ENCODE assay signal across 8 cellular contexts in genomic region chr3:66253790-66254620, GRCh38. TPM values are rescaled to one million over a fixed set of nuclear protein-coding genes. Genes with fewer than 3 reads are reported as not detected.
DNase-seq lines count a peak whose midpoint lies in the region; ATAC-seq and TF ChIP-seq lines count a peak whose summit lies in the region.

No MANE protein-coding gene starts in this region.

- no peaks in the 10 kb centered on the region for H3K27me3 Mint-ChIP-seq in CD8-positive, alpha-beta T cell (ENCODE audit: low read depth)
- no peaks in the 10 kb centered on the region for H3K27me3 Mint-ChIP-seq in activated B cell treated with CpG ODN at 0.5 μM for 24 hours

- CTCF ChIA-PET in CD8-positive, alpha-beta T cell (lab: Charles Lee) = interaction anchor here (0.7 to 6.0 kb wide), 29 partner anchors 8 to 719 kb away, joined by 3 to 158 read pairs (median 4); no protein-coding TSS in a partner anchor
- CTCF ChIA-PET in activated B cell treated with CpG ODN at 0.5 μM for 24 hours (lab: Charles Lee) = interaction anchor here (1.0 to 8.7 kb wide), 11 partner anchors 11 to 574 kb away, joined by 3 to 204 read pairs (median 5); no protein-coding TSS in a partner anchor

- H3K4me1 Mint-ChIP-seq in CD8-positive, alpha-beta T cell (ENCODE audit: low read depth) = peaks cover 8% of the 10 kb centered on the region
- H3K4me1 Mint-ChIP-seq in activated B cell treated with CpG ODN at 0.5 μM for 24 hours = peaks cover 18% of the 10 kb centered on the region

- no peaks in the 10 kb centered on the region for H3K36me3 ChIP-seq in CD8-positive, alpha-beta T cell (ENCODE audit: insufficient read depth, low read length)
- no peaks in the 10 kb centered on the region for H3K36me3 ChIP-seq in upper lobe of right lung

- no peaks in the 10 kb centered on the region for H3K9me3 Mint-ChIP-seq in CD8-positive, alpha-beta T cell
- no peaks in the 10 kb centered on the region for H3K9me3 Mint-ChIP-seq in activated B cell treated with CpG ODN at 0.5 μM for 24 hours

- no peak overlapping the region for H3K27ac ChIP-seq in CD8-positive, alpha-beta T cell (ENCODE audit: low read depth, low read length)
- no peak overlapping the region for H3K27ac ChIP-seq in upper lobe of right lung

- H3K4me3 Mint-ChIP-seq in CD8-positive, alpha-beta T cell = no peak overlapping the region
- H3K4me3 Mint-ChIP-seq in activated B cell treated with CpG ODN at 0.5 μM for 24 hours = no peak overlapping the region

- peaks cover 50% of the 10 kb centered on the region for H3K36me3 Mint-ChIP-seq in CD8-positive, alpha-beta T cell
- H3K36me3 Mint-ChIP-seq in activated B cell treated with CpG ODN at 0.5 μM for 24 hours (ENCODE audit: low read depth) = peaks cover 41% of the 10 kb centered on the region

- H3K27ac Mint-ChIP-seq in CD8-positive, alpha-beta T cell = no peak overlapping the region
- H3K27ac Mint-ChIP-seq in activated B cell treated with CpG ODN at 0.5 μM for 24 hours = no peak overlapping the region

- H3K27me3 ChIP-seq in CD8-positive, alpha-beta T cell (ENCODE audit: insufficient read depth, low read length) = no peaks in the 10 kb centered on the region
- no peaks in the 10 kb centered on the region for H3K27me3 ChIP-seq in upper lobe of right lung

- intact Hi-C loops in CD8-positive, alpha-beta T cell (cut with DNase I, micrococcal nuclease) = loop anchor here (1.0 kb wide), 2 partner anchors 22 to 562 kb away; no protein-coding TSS in a partner anchor
- intact Hi-C loops in activated B cell treated with CpG ODN at 0.5 μM for 24 hours (cut with micrococcal nuclease) = loop anchor here (1.0 kb wide), 4 partner anchors 22 to 568 kb away; no protein-coding TSS in a partner anchor
- intact Hi-C loops in upper lobe of right lung (cut with DNase I) = loop anchor here (10.0 kb wide), 1 partner anchor 561 kb away; no protein-coding TSS in a partner anchor

- no peak for DNase-seq in CD8-positive, alpha-beta T cell
- DNase-seq in HFF-Myc (ENCODE audit: extremely low read depth, low read depth) (peak; percentile 27), activated B cell treated with CpG ODN at 0.5 μM for 24 hours (no peak), iris pigment epithelial cell (ENCODE audit: low read depth) (peak; percentile 61), upper lobe of right lung (no peak)

- no peak overlapping the region for H3K4me3 ChIP-seq in CD8-positive, alpha-beta T cell (ENCODE audit: low read depth, low read length)
- no peak overlapping the region for H3K4me3 ChIP-seq in HFF-Myc (replicated peaks; ENCODE audit: low read depth, low read length)
- H3K4me3 ChIP-seq in upper lobe of right lung = no peak overlapping the region

- TF ChIP-seq CTCF in CD8-positive, alpha-beta T cell (IDR thresholded peaks at IDR 0.05) = peak; percentile 84
- peak; percentile 33 for TF ChIP-seq CTCF in HFF-Myc (IDR thresholded peaks at IDR 0.05; ENCODE audit: low read depth, low read length, missing control alignments)
- TF ChIP-seq CTCF in activated B cell treated with CpG ODN at 0.5 μM for 24 hours (IDR thresholded peaks at IDR 0.05) = peak; percentile 96
- peak; percentile 88 for TF ChIP-seq CTCF in upper lobe of right lung (IDR thresholded peaks at IDR 0.05)

- peak; percentile 38 for ATAC-seq in CD8-positive, alpha-beta T cell
- no peak for ATAC-seq in activated B cell treated with CpG ODN at 0.5 μM for 24 hours (ENCODE audit: low read depth)
- ATAC-seq in upper lobe of right lung = no peak
- ATAC-seq in HG03565 (IDR thresholded peaks at IDR 0.05; ENCODE audit: unreplicated experiment) = no peak
- ATAC-seq in HG02981 (IDR thresholded peaks at IDR 0.05; ENCODE audit: unreplicated experiment) = no peak
- no peak for ATAC-seq in HG03039 (IDR thresholded peaks at IDR 0.05; ENCODE audit: unreplicated experiment)

- POLR2A ChIA-PET in CD8-positive, alpha-beta T cell (lab: Charles Lee) = interaction anchor here (0.7 to 1.5 kb wide), 2 partner anchors 10 to 568 kb away, joined by 4 read pairs; no protein-coding TSS in a partner anchor
- POLR2A ChIA-PET in activated B cell treated with CpG ODN at 0.5 μM for 24 hours (lab: Charles Lee) = interaction anchor here (0.5 to 0.6 kb wide), 2 partner anchors 275 to 684 kb away, joined by 3 to 4 read pairs; no protein-coding TSS in a partner anchor

- no peaks in the 10 kb centered on the region for H3K4me1 ChIP-seq in CD8-positive, alpha-beta T cell (ENCODE audit: insufficient read depth, low read length)
- no peaks in the 10 kb centered on the region for H3K4me1 ChIP-seq in upper lobe of right lung

- H3K9me3 ChIP-seq in CD8-positive, alpha-beta T cell (ENCODE audit: low read length) = no peaks in the 10 kb centered on the region
- no peaks in the 10 kb centered on the region for H3K9me3 ChIP-seq in upper lobe of right lung

RNA-seq across cellular contexts. Expression of gene SLC25A26, which starts 33.2 kb away (rescaled TPM):
- total RNA-seq in CD8-positive, alpha-beta T cell = 10 to 100 TPM; 32.0 to 37.4 TPM
- total RNA-seq in activated B cell treated with CpG ODN at 0.5 μM for 24 hours (20.8 and 23.2 TPM in 2 replicates), upper lobe of right lung (18.0 TPM)

Comparison
In these comparisons a context has a peak if more than half of its experiments do, and no peak if none do; other contexts are left out.
1. DNase-seq: peak in HFF-Myc (single experiment) and iris pigment epithelial cell (single experiment); none in CD8-positive, alpha-beta T cell (0 of 7), activated B cell treated with CpG ODN at 0.5 μM for 24 hours (single experiment) and upper lobe of right lung (single experiment).
2. CTCF ChIP-seq: peak in every context shown above with its lines; median percentile 96 in activated B cell treated with CpG ODN at 0.5 μM for 24 hours; 88 in upper lobe of right lung; 84 in CD8-positive, alpha-beta T cell; 33 in HFF-Myc.